23 cellular contexts compared by ENCODE assay signal in the genomic region with DNA sequence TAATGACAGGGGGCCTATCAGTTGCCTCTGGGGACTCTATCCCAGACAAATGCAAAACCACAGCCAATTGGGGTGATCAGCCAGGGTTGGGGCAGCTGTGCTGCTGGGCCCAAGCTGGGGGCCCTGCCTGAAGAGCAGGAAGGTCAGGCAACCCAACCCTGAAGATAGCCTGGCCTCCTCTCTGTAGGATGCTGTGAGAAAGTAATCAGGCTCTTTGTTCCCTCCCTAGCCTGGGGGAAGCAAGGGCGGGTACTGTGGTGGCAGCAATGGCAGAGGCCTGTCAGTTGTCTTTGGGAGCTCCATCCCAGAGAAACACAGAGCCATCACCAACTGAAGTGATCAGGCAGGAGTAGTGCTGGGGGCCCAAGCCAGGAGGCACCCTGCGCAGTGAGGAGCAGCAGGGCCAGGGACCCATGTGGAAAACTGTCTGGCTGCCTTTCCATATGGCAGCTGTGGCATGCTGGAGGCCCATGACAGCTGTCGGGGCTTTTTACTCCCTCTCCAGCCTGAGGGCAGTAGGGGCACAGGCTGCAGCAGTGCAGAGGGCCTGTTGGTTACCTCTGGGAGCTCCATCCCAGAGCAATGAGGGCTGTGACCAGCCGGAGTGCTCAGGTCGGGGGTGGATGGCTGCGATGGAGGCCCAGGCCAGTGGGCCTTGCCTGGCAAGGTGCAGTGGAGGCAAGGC.
DNase-seq lines count a peak whose midpoint lies in the region; ATAC-seq, FAIRE-seq and TF ChIP-seq lines count a peak whose summit lies in the region.
"Had no signal": no experiment of that assay in that cellular context is flagged by ENCODE, and none has a peak within 500 bp of the region (broad histone marks: within the 10 kb centered on the region; RNA-seq: fewer than 3 reads in every experiment).

No MANE protein-coding gene starts in this region.

- no peak for TF ChIP-seq EP300 in K562 (IDR thresholded peaks at IDR 0.05; ENCODE audit: low read length)

- DNase-seq in activated CD8-positive, alpha-beta memory T cell treated with anti-CD3 and anti-CD28 coated beads, Interleukin-2, amount 10 ng/mL, durations not matched to agents 7 days and 5 days = no peak
- no peak for DNase-seq in activated CD8-positive, alpha-beta memory T cell treated with anti-CD3 and anti-CD28 coated beads, Interleukin-2, amount 50 U/mL, for 48 hours
- DNase-seq in HCT116 (ENCODE audit: low read depth, low spot score) (no peak), K562 (ENCODE audit: extremely low read depth in 1 of 4, low spot score in 3 of 4) (no peak), osteoblast (ENCODE audit: insufficient read length, low spot score, missing footprints) (no peak), CD1c-positive myeloid dendritic cell (ENCODE audit: extremely low spot score) (no peak), uterus (no peak)
- DNase-seq: activated naive CD4-positive, alpha-beta T cell; heart left ventricle; left colon; NCI-H226; posterior cingulate gyrus; stimulated activated CD4-positive, alpha-beta T cell treated with anti-CD3 and anti-CD28 coated beads, Interleukin-15, amount 100 ng/mL, for 24 hours had no signal

- intact Hi-C loops in HCT116 (cut with micrococcal nuclease) (no loop called here), K562 (cut with micrococcal nuclease) (no loop called here), uterus (cut with DNase I; ENCODE audit: low total_unique reads) (no loop called here)

- FAIRE-seq in K562 (lab: Jason Lieb, UNC) = no peak
- FAIRE-seq: G401.6, urothelium cell line had no signal

- BruUV-seq in HCT116 (replicated peaks; lab: Mats Ljungman, UMichigan) (no TSS peak), K562 (replicated peaks; lab: Mats Ljungman, UMichigan) (no TSS peak)

- H4K20me1 ChIP-seq in HCT116 (ENCODE audit: insufficient read depth) (no peaks in the 10 kb centered on the region), K562 (replicated peaks; ENCODE audit: control insufficient read depth, insufficient read depth, low read length) (no peaks in the 10 kb centered on the region), osteoblast (ENCODE audit: insufficient read depth, low read length) (no peaks in the 10 kb centered on the region)
- H4K20me1 ChIP-seq: BLaER1 treated with 17β-estradiol and CSF1 and Interleukin-3, amounts not matched to agents 10 nM and 100 nM had no signal

- H3K9me2 ChIP-seq in HCT116 (ENCODE audit: insufficient read depth) = no peaks in the 10 kb centered on the region

- 26% methylated on average over 2 of the region's 6 CpGs for WGBS in K562 (ENCODE audit: insufficient coverage, low coverage, missing lambda C conversion rate)

- H3K4me2 ChIP-seq in HCT116 (ENCODE audit: low read length) (no peak overlapping the region), K562 (ENCODE audit: insufficient read depth, low read length) (no peak overlapping the region), osteoblast (ENCODE audit: insufficient read depth, low read length) (no peak overlapping the region)

- peak overlapping the region; percentile 71 for H3K27ac Mint-ChIP-seq in activated CD8-positive, alpha-beta memory T cell treated with anti-CD3 and anti-CD28 coated beads, Interleukin-2, amount 10 ng/mL, durations not matched to agents 7 days and 5 days
- H3K27ac Mint-ChIP-seq: dendritic cell treated with granulocyte-macrophage colony-stimulating factor and Interleukin-4, amounts not matched to agents 40 ng/mL and 50 ng/mL, for 4 days; nephron; T-helper 1 cell treated with Interleukin-12 subunit alpha and Interleukin-12 subunit beta and Interleukin-4 antibody, amounts not matched to agents 30 μg/mL and 1 μg/mL, for 36 hours had no signal

- POLR2A ChIA-PET in HCT116 (lab: Charles Lee) = no interaction called here
- POLR2A ChIA-PET in K562 (lab: Yijun Ruan, JAX) = interaction anchor here (1.2 kb wide), 1 partner anchor 10 kb away, joined by 4 read pairs; no protein-coding TSS in a partner anchor

- H3K27me3 ChIP-seq in HCT116 (ENCODE audit: insufficient read depth, low read length) (no peaks in the 10 kb centered on the region), K562 (ENCODE audit: control insufficient read depth in 2 of 2, insufficient read depth in 2 of 2, low read length in 2 of 2) (peaks cover 0 to 6% of the 10 kb centered on the region in 2 experiments; a peak in 2 of 5 replicates), osteoblast (ENCODE audit: insufficient read depth, low read length) (no peaks in the 10 kb centered on the region), uterus (no peaks in the 10 kb centered on the region)
- H3K27me3 ChIP-seq: BLaER1 treated with 17β-estradiol and CSF1 and Interleukin-3, amounts not matched to agents 10 nM and 100 nM; cardiac muscle cell; heart left ventricle had no signal

- peaks cover 14% of the 10 kb centered on the region for H3K9me3 Mint-ChIP-seq in activated CD8-positive, alpha-beta memory T cell treated with anti-CD3 and anti-CD28 coated beads, Interleukin-2, amount 10 ng/mL, durations not matched to agents 7 days and 5 days (ENCODE audit: low read depth)

- TF ChIP-seq POLR2A in HCT116 (IDR thresholded peaks at IDR 0.05; ENCODE audit: borderline replicate concordance, extremely low read depth, insufficient read depth, insufficient read length) (no peak), K562 (conservative IDR thresholded peaks at IDR 0.05) (no peak), uterus (IDR thresholded peaks at IDR 0.05) (no peak)

- H3K9me3 ChIP-seq in HCT116 (ENCODE audit: control insufficient read depth in 1 of 2, insufficient read depth in 1 of 2, low read depth in 1 of 2, low read length in 2 of 2) (no peaks in the 10 kb centered on the region), K562 (replicated peaks; ENCODE audit: control insufficient read depth, insufficient read depth, low read depth, low read length) (no peaks in the 10 kb centered on the region), osteoblast (ENCODE audit: low read depth, low read length) (no peaks in the 10 kb centered on the region), uterus (peaks cover 0 to 8% of the 10 kb centered on the region in 2 donors)
- H3K9me3 ChIP-seq: BLaER1 treated with 17β-estradiol and CSF1 and Interleukin-3, amounts not matched to agents 10 nM and 100 nM had no signal

- H3K4me3 Mint-ChIP-seq in activated CD8-positive, alpha-beta memory T cell treated with anti-CD3 and anti-CD28 coated beads, Interleukin-2, amount 10 ng/mL, durations not matched to agents 7 days and 5 days = no peak overlapping the region
- H3K4me3 Mint-ChIP-seq: activated CD4-positive, alpha-beta T cell treated with anti-CD3 and anti-CD28 coated beads, Interleukin-2, amount 10 ng/mL, durations not matched to agents 24 days and 14 days; dendritic cell treated with granulocyte-macrophage colony-stimulating factor and Interleukin-4, amounts not matched to agents 40 ng/mL and 50 ng/mL, for 4 days; nephron; T-helper 1 cell treated with Interleukin-12 subunit alpha and Interleukin-12 subunit beta and Interleukin-4 antibody, amounts not matched to agents 30 μg/mL and 1 μg/mL, for 36 hours had no signal

- CTCF ChIA-PET in activated CD8-positive, alpha-beta memory T cell treated with anti-CD3 and anti-CD28 coated beads, Interleukin-2, amount 10 ng/mL, durations not matched to agents 7 days and 5 days (lab: Charles Lee) = interaction anchor here (0.6 to 4.6 kb wide), 24 partner anchors 8 to 142 kb away, joined by 3 to 29 read pairs (median 6); partner anchors contain the start of gene ATP12A
- CTCF ChIA-PET in HCT116 (lab: Charles Lee) = interaction anchor here (1.2 to 1.3 kb wide), 2 partner anchors 362 to 389 kb away, joined by 3 to 4 read pairs; no protein-coding TSS in a partner anchor
- CTCF ChIA-PET in K562 (lab: Yijun Ruan, JAX; ENCODE audit: low intra/inter-chr PET ratio) = no interaction called here

- TF ChIP-seq CTCF in HCT116 (IDR thresholded peaks at IDR 0.05 in 2 of 3, conservative IDR thresholded peaks at IDR 0.05 in 1 of 3; ENCODE audit: borderline replicate concordance in 1 of 3, insufficient read depth in 1 of 3, low read depth in 2 of 3, low read length in 2 of 3) (0 out of 6 replicates have a peak, but pooled peaks of 1 of the 3 experiments have one; percentile 2), K562 (IDR thresholded peaks at IDR 0.05 in 2 of 3, conservative IDR thresholded peaks at IDR 0.05 in 1 of 3; ENCODE audit: insufficient read depth in 2 of 3, low read depth in 1 of 3, low read length in 3 of 3) (no peak), osteoblast (IDR thresholded peaks at IDR 0.05; ENCODE audit: extremely low read depth, low read depth, low read length) (no peak), uterus (IDR thresholded peaks at IDR 0.05) (no peak)

- no peaks in the 10 kb centered on the region for H3K9me1 ChIP-seq in K562 (ENCODE audit: control insufficient read depth, insufficient read depth, low read length)

- H3K36me3 ChIP-seq in HCT116 (ENCODE audit: control insufficient read depth in 1 of 2, insufficient read depth in 2 of 2, low read length in 2 of 2) (no peaks in the 10 kb centered on the region), K562 (ENCODE audit: control insufficient read depth, insufficient read depth, low read length) (no peaks in the 10 kb centered on the region), osteoblast (ENCODE audit: insufficient read depth, low read length) (no peaks in the 10 kb centered on the region), uterus (no peaks in the 10 kb centered on the region)
- H3K36me3 ChIP-seq: BLaER1 treated with 17β-estradiol and CSF1 and Interleukin-3, amounts not matched to agents 10 nM and 100 nM; cardiac muscle cell; heart left ventricle had no signal

- in situ Hi-C loops in K562 (cut with MboI) = no loop called here

- H3K79me2 ChIP-seq in HCT116 (ENCODE audit: insufficient read depth, low read length) (no peaks in the 10 kb centered on the region), K562 (ENCODE audit: control insufficient read depth, insufficient read depth, low read length) (no peaks in the 10 kb centered on the region), osteoblast (ENCODE audit: insufficient read depth, low read length) (no peaks in the 10 kb centered on the region)

- no peaks in the 10 kb centered on the region for H3K27me3 Mint-ChIP-seq in activated CD8-positive, alpha-beta memory T cell treated with anti-CD3 and anti-CD28 coated beads, Interleukin-2, amount 10 ng/mL, durations not matched to agents 7 days and 5 days
- H3K27me3 Mint-ChIP-seq: activated CD4-positive, alpha-beta T cell treated with anti-CD3 and anti-CD28 coated beads, Interleukin-2, amount 10 ng/mL, durations not matched to agents 24 days and 14 days; dendritic cell treated with granulocyte-macrophage colony-stimulating factor and Interleukin-4, amounts not matched to agents 40 ng/mL and 50 ng/mL, for 4 days had no signal

- peaks cover 25% of the 10 kb centered on the region for H3K36me3 Mint-ChIP-seq in activated CD8-positive, alpha-beta memory T cell treated with anti-CD3 and anti-CD28 coated beads, Interleukin-2, amount 10 ng/mL, durations not matched to agents 7 days and 5 days

- H3K4me1 Mint-ChIP-seq in activated CD8-positive, alpha-beta memory T cell treated with anti-CD3 and anti-CD28 coated beads, Interleukin-2, amount 10 ng/mL, durations not matched to agents 7 days and 5 days = peaks cover 30% of the 10 kb centered on the region
- H3K4me1 Mint-ChIP-seq: nephron had no signal

- H3K9ac ChIP-seq in HCT116 (ENCODE audit: low read length) (no peak overlapping the region), K562 (ENCODE audit: insufficient read depth in 1 of 2, low read depth in 2 of 2, low read length in 2 of 2) (no peak overlapping the region)
- H3K9ac ChIP-seq: BLaER1 treated with 17β-estradiol and CSF1 and Interleukin-3, amounts not matched to agents 10 nM and 100 nM had no signal

- TF ChIP-seq RAD21 in HCT116 (IDR thresholded peaks at IDR 0.05; ENCODE audit: low read depth) (no peak), K562 (CRISPR knock-in tag; conservative IDR thresholded peaks at IDR 0.05 in 1 of 2, IDR thresholded peaks at IDR 0.05 in 1 of 2) (no peak)

- RAD21 ChIA-PET in HCT116 (lab: Charles Lee; ENCODE audit: low non-redundant PET in 1 of 2, low total read pairs in 2 of 2, uncharacterized antibody in 2 of 2, unreplicated experiment in 2 of 2) = no interaction called here

- H3K27ac ChIP-seq in HCT116 (ENCODE audit: low read depth, low read length) = no peak overlapping the region
- H3K27ac ChIP-seq in K562 (ENCODE audit: extremely low read depth, low read depth, low read length) = no peak overlapping the region
- no peak overlapping the region for H3K27ac ChIP-seq in osteoblast (ENCODE audit: low read depth, low read length)
- H3K27ac ChIP-seq in uterus = no peak overlapping the region
- H3K27ac ChIP-seq: cardiac muscle cell, heart left ventricle had no signal

- H3K4me3 ChIP-seq in HCT116 (replicated peaks in 1 of 2; ENCODE audit: low read depth in 1 of 2, low read length in 2 of 2) (no peak overlapping the region), K562 (no peak overlapping the region), osteoblast (ENCODE audit: insufficient read depth, low read length) (no peak overlapping the region), uterus (no peak overlapping the region)
- H3K4me3 ChIP-seq: BLaER1 treated with 17β-estradiol and CSF1 and Interleukin-3, amounts not matched to agents 10 nM and 100 nM; cardiac muscle cell; heart left ventricle had no signal

- H3K4me1 ChIP-seq in HCT116 (ENCODE audit: control insufficient read depth in 1 of 2, insufficient read depth in 2 of 2, low read length in 2 of 2) (no peaks in the 10 kb centered on the region), K562 (replicated peaks in 1 of 2; ENCODE audit: control insufficient read depth in 2 of 2, insufficient read depth in 2 of 2, low read length in 2 of 2) (no peaks in the 10 kb centered on the region), osteoblast (ENCODE audit: insufficient read depth, low read length) (no peaks in the 10 kb centered on the region), uterus (no peaks in the 10 kb centered on the region)
- H3K4me1 ChIP-seq: heart left ventricle had no signal

- no peak for ATAC-seq in activated CD8-positive, alpha-beta memory T cell treated with anti-CD3 and anti-CD28 coated beads, Interleukin-2, amount 10 ng/mL, durations not matched to agents 7 days and 5 days
- ATAC-seq in HCT116 = peak; percentile 17; the same call in 1 of the 2 replicates
- ATAC-seq in K562 = no peak
- ATAC-seq in HG03469 (IDR thresholded peaks at IDR 0.05; ENCODE audit: unreplicated experiment) = no peak
- ATAC-seq: sciatic nerve had no signal

- H2AFZ ChIP-seq in HCT116 (ENCODE audit: low read depth, low read length, poor library complexity, severe bottlenecking) = no peak overlapping the region
- H2AFZ ChIP-seq in K562 (ENCODE audit: low read depth, low read length) = peak overlapping the region; percentile 62
- peak overlapping the region; percentile 83 for H2AFZ ChIP-seq in osteoblast (ENCODE audit: low read length)
